32 cellular contexts compared by ENCODE assay signal in genomic region chr1:205926213-205926612, GRCh38. TPM values are rescaled to one million over a fixed set of nuclear protein-coding genes. Genes with fewer than 3 reads are reported as not detected.
DNase-seq lines count a peak whose midpoint lies in the region; ATAC-seq lines count a peak whose summit lies in the region.
"Had no signal": no experiment of that assay in that cellular context is flagged by ENCODE, and none has a peak within 500 bp of the region (broad histone marks: within the 10 kb centered on the region; RNA-seq: fewer than 3 reads in every experiment).

No MANE protein-coding gene starts in this region.

- no peaks in the 10 kb centered on the region for H3K9me3 ChIP-seq in SJCRH30 (replicated peaks)
- H3K9me3 ChIP-seq: esophagus muscularis mucosa, tibial nerve had no signal

- H3K27ac Mint-ChIP-seq in activated naive CD8-positive, alpha-beta T cell treated with anti-CD3 and anti-CD28 coated beads, Interleukin-2, amount 10 ng/mL, durations not matched to agents 7 days and 5 days: no peak overlapping the region
- no peak overlapping the region for H3K27ac Mint-ChIP-seq in activated naive CD8-positive, alpha-beta T cell treated with anti-CD3 and anti-CD28 coated beads for 36 hours
- H3K27ac Mint-ChIP-seq in activated naive CD4-positive, alpha-beta T cell treated with anti-CD3 and anti-CD28 coated beads, Interleukin-2, amount 50 U/mL, for 72 hours: peak overlapping the region in 1 of 2 donors; percentile 8
- H3K27ac Mint-ChIP-seq in stimulated activated memory B cell treated with anti-CD40 and anti-IgM and Interleukin-4, amounts not matched to agents 10 μg/mL and 1 μg/mL and 100 μg/mL, for 72 hours: no peak overlapping the region
- H3K27ac Mint-ChIP-seq: CD4-positive, alpha-beta T cell; progenitor cell of endocrine pancreas; T-helper 2 cell treated with Interferon-gamma antibody and Interleukin-4, amounts not matched to agents 5 μg/mL and 100 μg/mL, for 36 hours had no signal

- no peaks in the 10 kb centered on the region for H3K27me3 Mint-ChIP-seq in activated naive CD8-positive, alpha-beta T cell treated with anti-CD3 and anti-CD28 coated beads, Interleukin-2, amount 10 ng/mL, durations not matched to agents 7 days and 5 days
- H3K27me3 Mint-ChIP-seq in activated naive CD8-positive, alpha-beta T cell treated with anti-CD3 and anti-CD28 coated beads for 36 hours: no peaks in the 10 kb centered on the region
- H3K27me3 Mint-ChIP-seq in stimulated activated memory B cell treated with anti-CD40 and anti-IgM and Interleukin-4, amounts not matched to agents 10 μg/mL and 1 μg/mL and 100 μg/mL, for 72 hours: peaks cover 15% of the 10 kb centered on the region
- H3K27me3 Mint-ChIP-seq: brain; CD4-positive, alpha-beta T cell had no signal

- H3K27ac ChIP-seq in SJCRH30 (peak overlapping the region; percentile 91), substantia nigra (ENCODE audit: low read depth, low read length, poor library complexity, severe bottlenecking) (peak overlapping the region; percentile 100)
- H3K27ac ChIP-seq: esophagus muscularis mucosa, PC-9, tibial nerve, VCaP had no signal

- ATAC-seq in activated naive CD8-positive, alpha-beta T cell treated with anti-CD3 and anti-CD28 coated beads, Interleukin-2, amount 10 ng/mL, durations not matched to agents 7 days and 5 days (ENCODE audit: low read depth): no peak
- no peak for ATAC-seq in activated naive CD4-positive, alpha-beta T cell treated with anti-CD3 and anti-CD28 coated beads, Interleukin-2, amount 50 U/mL, for 72 hours
- no peak for ATAC-seq in stimulated activated memory B cell treated with anti-CD40 and anti-IgM and Interleukin-4, amounts not matched to agents 10 μg/mL and 1 μg/mL and 100 μg/mL, for 72 hours
- ATAC-seq: GM12878; sciatic nerve; stimulated activated naive CD8-positive, alpha-beta T cell treated with anti-CD3 and anti-CD28 coated beads, Interleukin-15, Interleukin-2, amounts not matched to agents 100 U/mL and 50 U/mL, for 24 hours had no signal

- POLR2A ChIA-PET in activated naive CD8-positive, alpha-beta T cell treated with anti-CD3 and anti-CD28 coated beads, Interleukin-2, amount 10 ng/mL, durations not matched to agents 7 days and 5 days (lab: Charles Lee): no interaction called here

- H3K36me3 ChIP-seq in SJCRH30: no peaks in the 10 kb centered on the region
- H3K36me3 ChIP-seq: esophagus muscularis mucosa, tibial nerve had no signal

- H3K36me3 Mint-ChIP-seq in activated naive CD8-positive, alpha-beta T cell treated with anti-CD3 and anti-CD28 coated beads, Interleukin-2, amount 10 ng/mL, durations not matched to agents 7 days and 5 days: no peaks in the 10 kb centered on the region
- no peaks in the 10 kb centered on the region for H3K36me3 Mint-ChIP-seq in activated naive CD8-positive, alpha-beta T cell treated with anti-CD3 and anti-CD28 coated beads for 36 hours
- no peaks in the 10 kb centered on the region for H3K36me3 Mint-ChIP-seq in activated naive CD4-positive, alpha-beta T cell treated with anti-CD3 and anti-CD28 coated beads, Interleukin-2, amount 50 U/mL, for 72 hours
- no peaks in the 10 kb centered on the region for H3K36me3 Mint-ChIP-seq in stimulated activated memory B cell treated with anti-CD40 and anti-IgM and Interleukin-4, amounts not matched to agents 10 μg/mL and 1 μg/mL and 100 μg/mL, for 72 hours
- H3K36me3 Mint-ChIP-seq: brain had no signal

- H3K4me3 ChIP-seq in SJCRH30: no peak overlapping the region
- H3K4me3 ChIP-seq: esophagus muscularis mucosa, GM12878, PC-9, tibial nerve had no signal

- no peaks in the 10 kb centered on the region for H3K27me3 ChIP-seq in SJCRH30
- H3K27me3 ChIP-seq: tibial nerve had no signal

- no peak overlapping the region for H3K4me3 Mint-ChIP-seq in activated naive CD8-positive, alpha-beta T cell treated with anti-CD3 and anti-CD28 coated beads, Interleukin-2, amount 10 ng/mL, durations not matched to agents 7 days and 5 days
- H3K4me3 Mint-ChIP-seq in activated naive CD8-positive, alpha-beta T cell treated with anti-CD3 and anti-CD28 coated beads for 36 hours: no peak overlapping the region
- H3K4me3 Mint-ChIP-seq in stimulated activated memory B cell treated with anti-CD40 and anti-IgM and Interleukin-4, amounts not matched to agents 10 μg/mL and 1 μg/mL and 100 μg/mL, for 72 hours: no peak overlapping the region
- H3K4me3 Mint-ChIP-seq: brain; CD4-positive, alpha-beta T cell; T-helper 2 cell treated with Interferon-gamma antibody and Interleukin-4, amounts not matched to agents 5 μg/mL and 100 μg/mL, for 36 hours had no signal

- H3K4me1 ChIP-seq in SJCRH30: peaks cover 26% of the 10 kb centered on the region
- H3K4me1 ChIP-seq: esophagus muscularis mucosa, tibial nerve had no signal

- peaks cover 2% of the 10 kb centered on the region for H3K4me1 Mint-ChIP-seq in activated naive CD8-positive, alpha-beta T cell treated with anti-CD3 and anti-CD28 coated beads, Interleukin-2, amount 10 ng/mL, durations not matched to agents 7 days and 5 days
- no peaks in the 10 kb centered on the region for H3K4me1 Mint-ChIP-seq in activated naive CD8-positive, alpha-beta T cell treated with anti-CD3 and anti-CD28 coated beads for 36 hours
- H3K4me1 Mint-ChIP-seq in stimulated activated memory B cell treated with anti-CD40 and anti-IgM and Interleukin-4, amounts not matched to agents 10 μg/mL and 1 μg/mL and 100 μg/mL, for 72 hours: peaks cover 13% of the 10 kb centered on the region

- peak; percentile 10 for DNase-seq in activated naive CD8-positive, alpha-beta T cell treated with anti-CD3 and anti-CD28 coated beads, Interleukin-2, amount 10 ng/mL, durations not matched to agents 7 days and 5 days
- no peak for DNase-seq in activated naive CD8-positive, alpha-beta T cell treated with anti-CD3 and anti-CD28 coated beads for 36 hours
- DNase-seq in SJCRH30 (peak; percentile 46 to 69), globus pallidus (ENCODE audit: low spot score) (peak; percentile 74), substantia nigra (lab: John Stamatoyannopoulos, UW) (peak in 11 of 49 donors; percentile 12 to 46 (median 22)), cortex of kidney (lab: John Stamatoyannopoulos, UW) (no peak)
- no peak for DNase-seq in activated naive CD4-positive, alpha-beta T cell treated with anti-CD3 and anti-CD28 coated beads, Interleukin-2, amount 50 U/mL, for 72 hours (ENCODE audit: low spot score in 2 of 2)
- DNase-seq: 8988T; activated CD4-positive, alpha-beta T cell treated with anti-CD3 and anti-CD28 coated beads for 4 hours; activated CD8-positive, alpha-beta memory T cell treated with anti-CD3 and anti-CD28 coated beads for 24 hours; activated gamma-delta T cell treated with Interleukin-2 at 50 U/mL for 16 hours; CD4-positive, alpha-beta T cell; left cardiac atrium; MM.1S; NCI-H1436; NCI-H510A treated with DMSO at 0.1 percent for 48 hours; SHP77; stimulated activated naive CD8-positive, alpha-beta T cell treated with anti-CD3 and anti-CD28 coated beads, Interleukin-15, Interleukin-2, amounts not matched to agents 100 U/mL and 50 U/mL, for 24 hours had no signal

- no peaks in the 10 kb centered on the region for H3K9me3 Mint-ChIP-seq in activated naive CD8-positive, alpha-beta T cell treated with anti-CD3 and anti-CD28 coated beads, Interleukin-2, amount 10 ng/mL, durations not matched to agents 7 days and 5 days
- no peaks in the 10 kb centered on the region for H3K9me3 Mint-ChIP-seq in activated naive CD8-positive, alpha-beta T cell treated with anti-CD3 and anti-CD28 coated beads for 36 hours
- no peaks in the 10 kb centered on the region for H3K9me3 Mint-ChIP-seq in activated naive CD4-positive, alpha-beta T cell treated with anti-CD3 and anti-CD28 coated beads, Interleukin-2, amount 50 U/mL, for 72 hours
- no peaks in the 10 kb centered on the region for H3K9me3 Mint-ChIP-seq in stimulated activated memory B cell treated with anti-CD40 and anti-IgM and Interleukin-4, amounts not matched to agents 10 μg/mL and 1 μg/mL and 100 μg/mL, for 72 hours
- H3K9me3 Mint-ChIP-seq: brain; CD4-positive, alpha-beta T cell; T-helper 2 cell treated with Interferon-gamma antibody and Interleukin-4, amounts not matched to agents 5 μg/mL and 100 μg/mL, for 36 hours had no signal

RNA-seq across cellular contexts. Expression of gene SLC26A9, which starts 17.0 kb away (rescaled TPM):
- total RNA-seq in activated naive CD8-positive, alpha-beta T cell treated with anti-CD3 and anti-CD28 coated beads, Interleukin-2, amount 10 ng/mL, durations not matched to agents 7 days and 5 days: not detected
- total RNA-seq in activated naive CD8-positive, alpha-beta T cell treated with anti-CD3 and anti-CD28 coated beads for 36 hours: not detected
- total RNA-seq in SJCRH30 (2014; rRNA removed; shearing (Covaris generic)): 0.05 and 0.30 TPM in 2 replicates
- not detected for total RNA-seq in activated naive CD4-positive, alpha-beta T cell treated with anti-CD3 and anti-CD28 coated beads, Interleukin-2, amount 50 U/mL, for 72 hours
- total RNA-seq: CD4-positive, alpha-beta T cell; Daoy; frontal cortex; mammary epithelial cell; myocyte; sciatic nerve; tibial nerve had no signal

Comparison
In these comparisons a context has a peak if more than half of its experiments do, and no peak if none do; other contexts are left out.
1. DNase-seq: peak in activated naive CD8-positive, alpha-beta T cell treated with anti-CD3 and anti-CD28 coated beads, Interleukin-2, amount 10 ng/mL, durations not matched to agents 7 days and 5 days (single experiment), SJCRH30 (2 of 2) and globus pallidus (single experiment); none in activated naive CD8-positive, alpha-beta T cell treated with anti-CD3 and anti-CD28 coated beads for 36 hours (single experiment), cortex of kidney (single experiment) and activated naive CD4-positive, alpha-beta T cell treated with anti-CD3 and anti-CD28 coated beads, Interleukin-2, amount 50 U/mL, for 72 hours (0 of 2).